In the genomic region with DNA sequence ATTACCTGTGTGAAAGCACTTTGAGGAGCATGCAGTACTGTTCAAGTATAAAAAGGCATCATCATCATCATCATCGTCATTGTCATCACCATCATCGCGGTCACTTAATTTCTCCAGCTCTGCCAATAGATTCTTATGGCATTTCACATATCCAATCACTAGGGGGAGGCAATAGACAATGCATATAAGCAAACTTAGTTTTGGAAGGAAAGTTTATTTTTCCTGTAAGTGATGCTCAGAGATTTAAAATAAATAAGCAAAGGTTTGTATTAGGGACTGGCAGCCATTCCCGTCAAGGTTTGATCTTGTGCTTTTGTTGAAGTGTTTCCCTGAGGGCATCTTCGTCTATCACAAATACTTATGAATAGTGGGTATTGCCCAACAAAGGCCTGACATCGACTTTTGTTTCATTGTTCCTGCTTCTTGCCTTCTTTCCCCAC, we compare ENCODE assay signal across 8 cellular contexts.
A peak's percentile ranks its signal among the peaks of the same experiment; 100 is the strongest.
DNase-seq lines count a peak whose midpoint lies in the region; ATAC-seq and TF ChIP-seq lines count a peak whose summit lies in the region.

No MANE protein-coding gene starts in this region.

- no peaks in the 10 kb centered on the region for H3K4me1 ChIP-seq in liver (ENCODE audit: control insufficient read depth in 4 of 4, insufficient read depth in 4 of 4, low read length in 3 of 4)

- WGBS in liver = 32% methylated on average over 6 of the region's 6 CpGs

- in situ Hi-C loops in T47D (cut with HindIII; ENCODE audit: low pct_unique_long_range_greater_than_20kb, low sequenced_read_pairs) = no loop called here

- peak; percentile 56 for TF ChIP-seq CTCF in liver (IDR thresholded peaks at IDR 0.05; ENCODE audit: low read depth, low read length, missing input control)

- TF ChIP-seq RAD21 in liver (IDR thresholded peaks at IDR 0.05) = peak; percentile 90 to 93

- H3K4me3 ChIP-seq in liver (ENCODE audit: low read depth in 1 of 3, low read length in 3 of 3) = no peak overlapping the region

- H3K36me3 ChIP-seq in liver (ENCODE audit: control insufficient read depth in 4 of 4, insufficient read depth in 3 of 4, low read depth in 1 of 4, low read length in 3 of 4) = no peaks in the 10 kb centered on the region

- DNase-seq in NCI-H2107 treated with DMSO at 0.1 percent for 48 hours (lab: John Stamatoyannopoulos, UW; ENCODE audit: unreplicated experiment) (peak; percentile 74), NCI-H2107 (lab: John Stamatoyannopoulos, UW) (no peak), NCI-H2196 treated with DMSO at 0.1 percent for 48 hours (lab: John Stamatoyannopoulos, UW; ENCODE audit: unreplicated experiment) (peak; percentile 29), T47D (ENCODE audit: low read depth in 1 of 2, low spot score in 1 of 2) (peak; percentile 33 to 68)
- DNase-seq in activated CD4-positive, CD25-positive, alpha-beta regulatory T cell (lab: John Stamatoyannopoulos, UW) = no peak

- H3K9me3 ChIP-seq in liver (ENCODE audit: control insufficient read depth in 4 of 4, low read length in 3 of 4) = no peaks in the 10 kb centered on the region

- no peak for ATAC-seq in GM21447 (IDR thresholded peaks at IDR 0.05; ENCODE audit: unreplicated experiment)
- ATAC-seq in HG02973 (IDR thresholded peaks at IDR 0.05; ENCODE audit: unreplicated experiment) = no peak

- H3K27ac ChIP-seq in liver (ENCODE audit: low read depth in 1 of 2, low read length in 2 of 2) = no peak overlapping the region

- H3K9ac ChIP-seq in liver (ENCODE audit: low read depth in 1 of 2, low read length in 2 of 2) = no peak overlapping the region

- no peaks in the 10 kb centered on the region for H3K27me3 ChIP-seq in liver (ENCODE audit: control insufficient read depth in 4 of 4, insufficient read depth in 4 of 4, low read length in 3 of 4)

TF ChIP-seq in liver, 16 proteins besides CTCF, POLR2A, EP300 and RAD21:
- TF ChIP-seq FOXA2 (IDR thresholded peaks at IDR 0.05) = no peak

Comparison
In these comparisons a context has a peak if more than half of its experiments do, and no peak if none do; other contexts are left out.
1. DNase-seq: peak in NCI-H2107 treated with DMSO at 0.1 percent for 48 hours (single experiment), NCI-H2196 treated with DMSO at 0.1 percent for 48 hours (single experiment) and T47D (2 of 2); none in NCI-H2107 (single experiment) and activated CD4-positive, CD25-positive, alpha-beta regulatory T cell (0 of 4).